8 cellular contexts compared by ENCODE assay signal in the genomic region with DNA sequence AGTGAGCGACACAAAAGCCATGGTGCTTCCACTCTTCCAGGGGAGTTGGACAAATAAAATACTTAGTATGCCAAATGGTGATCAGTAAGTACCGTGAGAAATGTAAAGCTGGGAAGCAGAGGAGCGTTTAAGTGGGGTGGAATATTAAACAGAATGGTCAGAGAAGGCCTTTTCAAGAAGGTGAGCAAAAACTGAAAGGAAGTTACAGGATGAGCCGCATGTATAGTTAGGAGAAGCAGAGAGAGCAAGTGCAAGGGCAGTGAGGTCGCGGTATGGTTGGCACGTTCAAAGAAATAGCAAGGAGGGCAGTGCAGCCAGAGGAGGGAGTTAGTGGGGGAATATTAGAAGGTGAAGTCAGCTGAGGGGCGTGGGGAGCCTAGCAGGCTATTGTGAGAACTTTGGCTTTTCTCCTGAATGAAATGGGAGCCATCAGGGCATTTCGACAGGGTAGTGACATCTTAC. TPM values are rescaled to one million over a fixed set of nuclear protein-coding genes. Genes with fewer than 3 reads are reported as not detected.
DNase-seq lines count a peak whose midpoint lies in the region; ATAC-seq and TF ChIP-seq lines count a peak whose summit lies in the region.

No MANE protein-coding gene starts in this region.

- peaks cover 12 to 24% (median 20%) of the 10 kb centered on the region in 5 donors for H3K36me3 Mint-ChIP-seq in naive thymus-derived CD4-positive, alpha-beta T cell

- H3K9me3 ChIP-seq in ES-I3 (ENCODE audit: control insufficient read depth, insufficient read depth, low read length) (no peaks in the 10 kb centered on the region), colonic mucosa (no peaks in the 10 kb centered on the region)
- no peaks in the 10 kb centered on the region for H3K9me3 ChIP-seq in naive thymus-derived CD4-positive, alpha-beta T cell (ENCODE audit: control insufficient read depth in 2 of 3, low read length in 3 of 3)

- DNase-seq in NB4 (ENCODE audit: low read depth) = no peak
- no peak for DNase-seq in colonic mucosa
- no peak for DNase-seq in naive thymus-derived CD4-positive, alpha-beta T cell
- DNase-seq in DMS 273 (lab: John Stamatoyannopoulos, UW; ENCODE audit: unreplicated experiment) = no peak
- no peak for DNase-seq in SKM-1 treated with dmso at 0.1 percent for 144 hours (lab: John Stamatoyannopoulos, UW; ENCODE audit: unreplicated experiment)

- H3K4me3 ChIP-seq in NB4 (ENCODE audit: low read depth, low read length) (peak overlapping the region; percentile 91), colonic mucosa (peak overlapping the region; percentile 82)
- H3K4me3 ChIP-seq in naive thymus-derived CD4-positive, alpha-beta T cell (ENCODE audit: low read length) = peak overlapping the region; percentile 93

- peaks cover 13% of the 10 kb centered on the region for H3K36me3 ChIP-seq in ES-I3 (ENCODE audit: insufficient read depth, low read length)
- no peaks in the 10 kb centered on the region for H3K36me3 ChIP-seq in colonic mucosa
- peaks cover 0 to 42% (median 11%) of the 10 kb centered on the region in 3 experiments for H3K36me3 ChIP-seq in naive thymus-derived CD4-positive, alpha-beta T cell (ENCODE audit: control insufficient read depth in 2 of 3, insufficient read depth in 3 of 3, low read length in 3 of 3)

- peaks cover 6% of the 10 kb centered on the region for H3K4me1 ChIP-seq in ES-I3 (ENCODE audit: insufficient read depth, low read length)
- H3K4me1 ChIP-seq in colonic mucosa = peaks cover 23% of the 10 kb centered on the region
- H3K4me1 ChIP-seq in naive thymus-derived CD4-positive, alpha-beta T cell (ENCODE audit: control insufficient read depth in 2 of 2, insufficient read depth in 2 of 2, low read length in 2 of 2) = peaks cover 28 to 32% of the 10 kb centered on the region in 2 donors

- no peaks in the 10 kb centered on the region for H3K27me3 ChIP-seq in colonic mucosa
- H3K27me3 ChIP-seq in naive thymus-derived CD4-positive, alpha-beta T cell (ENCODE audit: control insufficient read depth in 2 of 2, insufficient read depth in 2 of 2, low read length in 2 of 2) = no peaks in the 10 kb centered on the region

- peak overlapping the region; percentile 78 for H3K27ac ChIP-seq in colonic mucosa
- H3K27ac ChIP-seq in naive thymus-derived CD4-positive, alpha-beta T cell (ENCODE audit: low read depth, low read length) = peak overlapping the region; percentile 91

- H3K27me3 Mint-ChIP-seq in naive thymus-derived CD4-positive, alpha-beta T cell = peaks cover 0 to 5% (median 0%) of the 10 kb centered on the region in 5 donors

- peak overlapping the region; percentile 72 for H3K9ac ChIP-seq in ES-I3 (ENCODE audit: low read depth, low read length)
- H3K9ac ChIP-seq in colonic mucosa (ENCODE audit: low read depth in 2 of 2, low read length in 2 of 2) = peak overlapping the region; percentile 77 to 91

- no peak for TF ChIP-seq POLR2A in NB4 (IDR thresholded peaks at IDR 0.05; ENCODE audit: extremely low read depth, insufficient read length)

- peak overlapping the region; percentile 88 to 98 (median 94) for H3K4me3 Mint-ChIP-seq in naive thymus-derived CD4-positive, alpha-beta T cell

- intact Hi-C loops in colonic mucosa (cut with DNase I) = no loop called here
- intact Hi-C loops in naive thymus-derived CD4-positive, alpha-beta T cell (cut with micrococcal nuclease) = loop anchor here (1.0 to 10.0 kb wide), 13 partner anchors 17 to 1711 kb away; a partner anchor contains a TSS

- TF ChIP-seq CTCF in NB4 (IDR thresholded peaks at IDR 0.05; ENCODE audit: low read depth, low read length) (no peak), colonic mucosa (IDR thresholded peaks at IDR 0.05) (no peak)

- H3K4me1 Mint-ChIP-seq in naive thymus-derived CD4-positive, alpha-beta T cell = peaks cover 51 to 75% (median 64%) of the 10 kb centered on the region in 7 donors

- peak overlapping the region; percentile 90 to 99 (median 94) for H3K27ac Mint-ChIP-seq in naive thymus-derived CD4-positive, alpha-beta T cell

- H3K9me3 Mint-ChIP-seq in naive thymus-derived CD4-positive, alpha-beta T cell = peaks cover 0 to 1% (median 0%) of the 10 kb centered on the region in 11 donors

- CTCF ChIA-PET in naive thymus-derived CD4-positive, alpha-beta T cell (lab: Charles Lee) = interaction anchor here (0.6 kb wide), 1 partner anchor 66 kb away, joined by 4 read pairs; no protein-coding TSS in a partner anchor

- POLR2A ChIA-PET in naive thymus-derived CD4-positive, alpha-beta T cell (lab: Charles Lee) = interaction anchor here (0.6 to 3.8 kb wide), 2 partner anchors 27 to 1580 kb away, joined by 3 to 23 read pairs; a partner anchor contains a TSS

- ATAC-seq in naive thymus-derived CD4-positive, alpha-beta T cell = no peak
- ATAC-seq in GM21825 (IDR thresholded peaks at IDR 0.05; ENCODE audit: unreplicated experiment) (no peak), GM18498 (IDR thresholded peaks at IDR 0.05; ENCODE audit: unreplicated experiment) (no peak)

RNA-seq across cellular contexts. Expression of a gene that starts 0.7 kb away (rescaled TPM):
- total RNA-seq in colonic mucosa = 100 to 1,000 TPM; 183 to 270 TPM
- 100 to 1,000 TPM in 2 of 5 experiments, 10 to 100 TPM in 3; 47.3 to 152 (median 69.3) TPM for total RNA-seq in naive thymus-derived CD4-positive, alpha-beta T cell
- 100 to 1,000 TPM; 147 to 166 TPM for polyA plus RNA-seq in naive thymus-derived CD4-positive, alpha-beta T cell

RNA-seq across cellular contexts. Expression of a gene that starts 4.2 kb away (rescaled TPM):
- 10 to 100 TPM; 11.5 to 43.1 TPM for total RNA-seq in colonic mucosa
- total RNA-seq in naive thymus-derived CD4-positive, alpha-beta T cell = 10 to 100 TPM; 21.3 to 40.1 (median 29.4) TPM
- polyA plus RNA-seq in naive thymus-derived CD4-positive, alpha-beta T cell = 10 to 100 TPM; 29.4 to 40.9 TPM

RNA-seq across cellular contexts. Expression of a gene that starts 5.0 kb away (rescaled TPM):
- total RNA-seq in colonic mucosa = 10 to 100 TPM; 26.6 to 38.5 TPM
- 10 to 100 TPM in 1 of 5 experiments, 1 to 10 TPM in 2, under 1 TPM in 2; 0.49 to 16.9 (median 1.6) TPM for total RNA-seq in naive thymus-derived CD4-positive, alpha-beta T cell
- not detected for polyA plus RNA-seq in naive thymus-derived CD4-positive, alpha-beta T cell

RNA-seq across cellular contexts. Expression of a gene that starts 17.4 kb away (rescaled TPM):
- total RNA-seq in colonic mucosa = 10 to 100 TPM; 20.3 to 24.6 TPM
- 1 to 10 TPM in 4 of 5 experiments, under 1 TPM in 1; 0.40 to 2.9 (median 1.6) TPM for total RNA-seq in naive thymus-derived CD4-positive, alpha-beta T cell
- under 1 TPM in 1 of 2 donors, not detected in 1; 0.41 TPM for polyA plus RNA-seq in naive thymus-derived CD4-positive, alpha-beta T cell

RNA-seq across cellular contexts. Expression of a gene that starts 27.3 kb away (rescaled TPM):
- total RNA-seq in colonic mucosa = 10 to 100 TPM; 17.3 to 27.9 TPM
- total RNA-seq in naive thymus-derived CD4-positive, alpha-beta T cell = 10 to 100 TPM; 10.1 to 32.3 (median 17.0) TPM
- 10 to 100 TPM; 13.0 to 15.2 TPM for polyA plus RNA-seq in naive thymus-derived CD4-positive, alpha-beta T cell
